8 cellular contexts compared by ENCODE assay signal in genomic region chr21:44337941-44338895, GRCh38. TPM values are rescaled to one million over a fixed set of nuclear protein-coding genes. Genes with fewer than 3 reads are reported as not detected.
A peak's percentile ranks its signal among the peaks of the same experiment; 100 is the strongest.
DNase-seq lines count a peak whose midpoint lies in the region; ATAC-seq, FAIRE-seq and TF ChIP-seq lines count a peak whose summit lies in the region.

No MANE protein-coding gene starts in this region.

- no peaks in the 10 kb centered on the region for H4K20me1 ChIP-seq in PC-3 (ENCODE audit: low read length)

- peak; percentile 33 to 67 (median 46) for DNase-seq in CD8-positive, alpha-beta memory T cell
- peak in 1 of 2 experiments; percentile 26 for DNase-seq in HL-60 (ENCODE audit: low read depth in 1 of 2, low spot score in 1 of 2)
- DNase-seq in PC-3: peak; percentile 66
- DNase-seq in MCF 10A (ENCODE audit: unreplicated experiment): peak; percentile 41
- peak in 45 of 51 donors; percentile 10 to 90 (median 64) for DNase-seq in hypothalamus (lab: John Stamatoyannopoulos, UW)
- no peak for DNase-seq in D721Med (ENCODE audit: insufficient read length, low spot score)

- H3K36me3 Mint-ChIP-seq in CD8-positive, alpha-beta memory T cell: peaks cover 0 to 28% (median 0%) of the 10 kb centered on the region in 3 donors
- peaks cover 9% of the 10 kb centered on the region for H3K36me3 Mint-ChIP-seq in MCF 10A (ENCODE audit: insufficient read depth, unreplicated experiment)

- no peak for FAIRE-seq in D721Med (lab: Jason Lieb, UNC)

- intact Hi-C loops in PC-3 (cut with micrococcal nuclease) (loop anchor here (5.0 to 10.0 kb wide), 2 partner anchors 89 to 117 kb away; partner anchors contain the start of gene LRRC3), MCF 10A (cut with micrococcal nuclease) (no loop called here)

- H3F3A ChIP-seq in PC-3 (ENCODE audit: low read length, unreplicated experiment): peaks cover 5% of the 10 kb centered on the region

- peaks cover 17 to 24% (median 22%) of the 10 kb centered on the region in 3 donors for H3K4me1 Mint-ChIP-seq in CD8-positive, alpha-beta memory T cell
- peaks cover 4% of the 10 kb centered on the region for H3K4me1 Mint-ChIP-seq in MCF 10A (ENCODE audit: insufficient read depth, unreplicated experiment)

- peak overlapping the region; percentile 49 to 91 (median 75) for H3K4me3 Mint-ChIP-seq in CD8-positive, alpha-beta memory T cell
- H3K4me3 Mint-ChIP-seq in MCF 10A (ENCODE audit: unreplicated experiment): peak overlapping the region; percentile 57

- H3K36me3 ChIP-seq in CD8-positive, alpha-beta memory T cell (ENCODE audit: insufficient read depth, low read length): peaks cover 7% of the 10 kb centered on the region
- no peaks in the 10 kb centered on the region; the same call in 1 of the 2 replicates for H3K36me3 ChIP-seq in PC-3 (ENCODE audit: low read depth, low read length)
- H3K36me3 ChIP-seq in rectal smooth muscle tissue (ENCODE audit: control insufficient read depth, insufficient read depth, low read length): peaks cover 6% of the 10 kb centered on the region

- POLR2A ChIA-PET in CD8-positive, alpha-beta memory T cell (lab: Charles Lee): interaction anchor here (0.8 kb wide), 1 partner anchor 15 kb away, joined by 4 read pairs; the partner anchor contains the start of gene TRPM2
- POLR2A ChIA-PET in PC-3 (lab: Charles Lee; ENCODE audit: unreplicated experiment): interaction anchor here (0.6 to 1.1 kb wide), 5 partner anchors 13 to 1307 kb away, joined by 3 to 5 read pairs (median 3); no protein-coding TSS in a partner anchor
- POLR2A ChIA-PET in MCF 10A (lab: Yijun Ruan, JAX): interaction anchor here (0.6 to 2.5 kb wide), 16 partner anchors 9 to 535 kb away, joined by 3 to 10 read pairs (median 3); partner anchors contain the start of gene PFKL

- no peaks in the 10 kb centered on the region for H3K9me3 Mint-ChIP-seq in CD8-positive, alpha-beta memory T cell
- no peaks in the 10 kb centered on the region for H3K9me3 Mint-ChIP-seq in MCF 10A (ENCODE audit: unreplicated experiment)

- H3K9ac ChIP-seq in PC-3 (ENCODE audit: low read length) (no peak overlapping the region), rectal smooth muscle tissue (ENCODE audit: low read length) (no peak overlapping the region)

- TF ChIP-seq CTCF in HL-60 (IDR thresholded peaks at IDR 0.05; ENCODE audit: insufficient read depth, low read length) (no peak), PC-3 (conservative IDR thresholded peaks at IDR 0.05; ENCODE audit: low read depth, low read length) (peak; percentile 53; the same call in 1 of the 2 replicates), MCF 10A (IDR thresholded peaks at IDR 0.05; ENCODE audit: unreplicated experiment) (no peak), D721Med (IDR thresholded peaks at IDR 0.05; ENCODE audit: insufficient read depth, missing control alignments) (no peak)

- no peaks in the 10 kb centered on the region for H3K9me2 ChIP-seq in PC-3 (replicated peaks; ENCODE audit: low read length)

- H2AFZ ChIP-seq in PC-3 (ENCODE audit: low read length): peak overlapping the region; percentile 45

- CTCF ChIA-PET in CD8-positive, alpha-beta memory T cell (lab: Charles Lee): no interaction called here
- CTCF ChIA-PET in PC-3 (lab: Charles Lee): no interaction called here
- CTCF ChIA-PET in MCF 10A (lab: Yijun Ruan, JAX): interaction anchor here (0.7 to 1.6 kb wide), 4 partner anchors 12 to 382 kb away, joined by 3 to 8 read pairs (median 4); no protein-coding TSS in a partner anchor

- peak overlapping the region; percentile 76 for H3K4me2 ChIP-seq in PC-3 (ENCODE audit: low read length)

- ATAC-seq in PC-3 (peak; percentile 43), GM18520 (IDR thresholded peaks at IDR 0.05; ENCODE audit: unreplicated experiment) (no peak)

- no peaks in the 10 kb centered on the region for H3K79me2 ChIP-seq in PC-3 (ENCODE audit: low read length)

- H3K4me1 ChIP-seq in CD8-positive, alpha-beta memory T cell (ENCODE audit: insufficient read depth, low read length): peaks cover 18% of the 10 kb centered on the region
- H3K4me1 ChIP-seq in PC-3 (ENCODE audit: insufficient read depth, low read length): peaks cover 13% of the 10 kb centered on the region
- peaks cover 11% of the 10 kb centered on the region for H3K4me1 ChIP-seq in rectal smooth muscle tissue (ENCODE audit: control insufficient read depth, insufficient read depth, low read length)

- peak overlapping the region; percentile 43 for H3K27ac ChIP-seq in CD8-positive, alpha-beta memory T cell (ENCODE audit: low read depth, low read length)
- H3K27ac ChIP-seq in HL-60 (replicated peaks): peak overlapping the region; percentile 37; the same call in 1 of the 2 replicates
- H3K27ac ChIP-seq in PC-3 (ENCODE audit: low read length): peak overlapping the region; percentile 17
- peak overlapping the region; percentile 85 for H3K27ac ChIP-seq in rectal smooth muscle tissue (ENCODE audit: low read depth, low read length)

- H3K27ac Mint-ChIP-seq in CD8-positive, alpha-beta memory T cell: peak overlapping the region; percentile 61 to 98 (median 87)
- no peak overlapping the region for H3K27ac Mint-ChIP-seq in MCF 10A (ENCODE audit: low read depth, unreplicated experiment)

- H3K4me3 ChIP-seq in CD8-positive, alpha-beta memory T cell (ENCODE audit: low read length): peak overlapping the region; percentile 43
- H3K4me3 ChIP-seq in HL-60 (replicated peaks; ENCODE audit: insufficient read depth, low read length) (peak overlapping the region; percentile 29), PC-3 (ENCODE audit: low read length) (peak overlapping the region; percentile 57), rectal smooth muscle tissue (ENCODE audit: low read length) (peak overlapping the region; percentile 72)

- no peaks in the 10 kb centered on the region for H3K9me3 ChIP-seq in CD8-positive, alpha-beta memory T cell (ENCODE audit: low read length)
- no peaks in the 10 kb centered on the region for H3K9me3 ChIP-seq in PC-3 (ENCODE audit: low read length)

- BruUV-seq in PC-3 (replicated peaks; lab: Mats Ljungman, UMichigan) (no TSS peak), MCF 10A (replicated peaks; lab: Mats Ljungman, UMichigan) (no TSS peak)

- H3K27me3 Mint-ChIP-seq in CD8-positive, alpha-beta memory T cell: no peaks in the 10 kb centered on the region
- H3K27me3 Mint-ChIP-seq in MCF 10A (ENCODE audit: insufficient read depth, unreplicated experiment): no peaks in the 10 kb centered on the region

- no peaks in the 10 kb centered on the region for H3K27me3 ChIP-seq in CD8-positive, alpha-beta memory T cell (ENCODE audit: insufficient read depth, low read length, poor library complexity, severe bottlenecking)
- H3K27me3 ChIP-seq in HL-60 (ENCODE audit: insufficient read depth, poor library complexity, severe bottlenecking) (no peaks in the 10 kb centered on the region), PC-3 (ENCODE audit: low read length) (no peaks in the 10 kb centered on the region), rectal smooth muscle tissue (ENCODE audit: control insufficient read depth, insufficient read depth, low read length) (no peaks in the 10 kb centered on the region)

RNA-seq across cellular contexts. Expression of gene CFAP410, which starts 1.0 kb away (rescaled TPM):
- 10 to 100 TPM; 17.6 to 19.2 TPM for total RNA-seq in CD8-positive, alpha-beta memory T cell
- polyA plus RNA-seq in CD8-positive, alpha-beta memory T cell: 36.4 TPM
- total RNA-seq in PC-3 (2014; rRNA removed) (16.1 and 18.4 TPM in 2 replicates), MCF 10A (2022) (10.1 and 13.3 TPM in 2 replicates)

RNA-seq across cellular contexts. Expression of gene TRPM2, which starts 15.2 kb away (rescaled TPM):
- total RNA-seq in CD8-positive, alpha-beta memory T cell: 1 to 10 TPM; 1.9 to 2.6 TPM
- polyA plus RNA-seq in CD8-positive, alpha-beta memory T cell: 2.4 TPM
- 48.3 and 50.0 TPM in 2 replicates for total RNA-seq in PC-3 (2014; rRNA removed)
- 10.0 and 11.0 TPM in 2 replicates for total RNA-seq in MCF 10A (2022)

RNA-seq across cellular contexts. Expression of gene PFKL, which starts 38.4 kb away (rescaled TPM):
- total RNA-seq in CD8-positive, alpha-beta memory T cell: 100 to 1,000 TPM; 122 to 129 TPM
- 105 TPM for polyA plus RNA-seq in CD8-positive, alpha-beta memory T cell
- total RNA-seq in PC-3 (2014; rRNA removed): 223 and 250 TPM in 2 replicates
- 68.0 and 90.2 TPM in 2 replicates for total RNA-seq in MCF 10A (2022)

RNA-seq across cellular contexts. Expression of gene AIRE, which starts 52.5 kb away (rescaled TPM):
- total RNA-seq in CD8-positive, alpha-beta memory T cell: not detected
- polyA plus RNA-seq in CD8-positive, alpha-beta memory T cell: 0.22 TPM
- total RNA-seq in PC-3 (2014; rRNA removed) (not detected in 2 replicates), MCF 10A (2022) (not detected in 2 replicates)

Comparison
In these comparisons a context has a peak if more than half of its experiments do, and no peak if none do; other contexts are left out.
1. H3K27ac ChIP-seq: peak in every context shown above with its lines; median percentile 85 in rectal smooth muscle tissue; 43 in CD8-positive, alpha-beta memory T cell; 37 in HL-60; 17 in PC-3.